Comparison of ENCODE assay signal across 15 cellular contexts in the genomic region with DNA sequence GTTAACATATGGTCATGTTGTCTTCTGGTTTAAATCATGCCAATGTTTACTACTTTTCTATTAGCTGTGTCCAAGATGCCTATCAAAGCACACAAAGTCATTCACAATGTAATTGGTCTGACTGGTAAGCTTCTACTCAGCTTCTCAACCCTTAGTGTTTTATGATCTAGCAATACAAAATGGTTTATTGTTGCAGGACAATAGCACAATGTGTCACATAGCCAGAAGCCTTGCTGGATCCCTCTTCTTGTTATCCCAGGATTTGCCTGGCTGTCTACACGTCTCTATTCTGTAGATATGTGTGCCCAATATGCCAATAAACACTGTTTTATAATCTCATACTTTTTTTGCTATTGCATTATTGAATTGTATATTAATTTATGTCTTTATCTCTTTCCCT.
DNase-seq lines count a peak whose midpoint lies in the region; ATAC-seq and TF ChIP-seq lines count a peak whose summit lies in the region.
"Had no signal": no experiment of that assay in that cellular context is flagged by ENCODE, and none has a peak within 500 bp of the region (broad histone marks: within the 10 kb centered on the region; RNA-seq: fewer than 3 reads in every experiment).

No MANE protein-coding gene starts in this region.

- no peaks in the 10 kb centered on the region for H3K4me1 ChIP-seq in A673 (ENCODE audit: insufficient read depth, low read length, poor library complexity, severe bottlenecking)

- TF ChIP-seq CTCF in A673 (conservative IDR thresholded peaks at IDR 0.05; ENCODE audit: low read depth, low read length) = no peak

- POLR2A ChIA-PET in A673 (lab: Charles Lee; ENCODE audit: low non-redundant PET) = no interaction called here

- ATAC-seq in activated CD4-positive, CD25-positive, alpha-beta regulatory T cell treated with anti-CD3 and anti-CD28 coated beads, Interleukin-2, amount 50 U/mL, for 24 hours = no peak
- ATAC-seq: GM12878 had no signal

- peak; percentile 15 for DNase-seq in DMS53 (lab: John Stamatoyannopoulos, UW)
- no peak for DNase-seq in DMS53 treated with DMSO at 0.1 percent for 48 hours (lab: John Stamatoyannopoulos, UW; ENCODE audit: unreplicated experiment)
- DNase-seq in NCI-H748 treated with DMSO at 0.1 percent for 48 hours (lab: John Stamatoyannopoulos, UW) = peak; percentile 7
- DNase-seq in medulla oblongata (ENCODE audit: extremely low spot score) = peak; percentile 47
- DNase-seq in A673 (ENCODE audit: low spot score) = no peak
- no peak for DNase-seq in retina
- DNase-seq: 8988T; ACHN; Calu3; CD4-positive, alpha-beta T cell; DMS 273 treated with DMSO at 0.1 percent for 48 hours; GM23248; H7 had no signal

- H3K27ac ChIP-seq in A673 (ENCODE audit: low read depth, low read length, poor library complexity, severe bottlenecking) = no peak overlapping the region
- H3K27ac ChIP-seq: GM23248 had no signal

- CTCF ChIA-PET in A673 (lab: Charles Lee) = no interaction called here

- no peaks in the 10 kb centered on the region for H3K27me3 ChIP-seq in A673 (replicated peaks; ENCODE audit: insufficient read depth, low read depth, low read length, poor library complexity)

- intact Hi-C loops in A673 (cut with micrococcal nuclease; ENCODE audit: unreplicated experiment) = no loop called here

- no peak overlapping the region for H3K4me3 ChIP-seq in A673 (ENCODE audit: low read depth, low read length, poor library complexity, severe bottlenecking)
- H3K4me3 ChIP-seq: GM12878, GM23248 had no signal

- H3K9me3 ChIP-seq in A673 (ENCODE audit: low read depth, low read length, poor library complexity, severe bottlenecking) = no peaks in the 10 kb centered on the region

- H3K36me3 ChIP-seq in A673 (ENCODE audit: insufficient read depth, low read length, poor library complexity, severe bottlenecking) = no peaks in the 10 kb centered on the region

- no TSS peak for BruUV-seq in A673 (replicated peaks; lab: Mats Ljungman, UMichigan)

Comparison
In these comparisons a context has a peak if more than half of its experiments do, and no peak if none do; other contexts are left out.
1. DNase-seq: peak in DMS53 (single experiment), NCI-H748 treated with DMSO at 0.1 percent for 48 hours (single experiment) and medulla oblongata (single experiment); none in DMS53 treated with DMSO at 0.1 percent for 48 hours (single experiment), A673 (single experiment) and retina (single experiment).